9 cellular contexts compared by ENCODE assay signal in the genomic region with DNA sequence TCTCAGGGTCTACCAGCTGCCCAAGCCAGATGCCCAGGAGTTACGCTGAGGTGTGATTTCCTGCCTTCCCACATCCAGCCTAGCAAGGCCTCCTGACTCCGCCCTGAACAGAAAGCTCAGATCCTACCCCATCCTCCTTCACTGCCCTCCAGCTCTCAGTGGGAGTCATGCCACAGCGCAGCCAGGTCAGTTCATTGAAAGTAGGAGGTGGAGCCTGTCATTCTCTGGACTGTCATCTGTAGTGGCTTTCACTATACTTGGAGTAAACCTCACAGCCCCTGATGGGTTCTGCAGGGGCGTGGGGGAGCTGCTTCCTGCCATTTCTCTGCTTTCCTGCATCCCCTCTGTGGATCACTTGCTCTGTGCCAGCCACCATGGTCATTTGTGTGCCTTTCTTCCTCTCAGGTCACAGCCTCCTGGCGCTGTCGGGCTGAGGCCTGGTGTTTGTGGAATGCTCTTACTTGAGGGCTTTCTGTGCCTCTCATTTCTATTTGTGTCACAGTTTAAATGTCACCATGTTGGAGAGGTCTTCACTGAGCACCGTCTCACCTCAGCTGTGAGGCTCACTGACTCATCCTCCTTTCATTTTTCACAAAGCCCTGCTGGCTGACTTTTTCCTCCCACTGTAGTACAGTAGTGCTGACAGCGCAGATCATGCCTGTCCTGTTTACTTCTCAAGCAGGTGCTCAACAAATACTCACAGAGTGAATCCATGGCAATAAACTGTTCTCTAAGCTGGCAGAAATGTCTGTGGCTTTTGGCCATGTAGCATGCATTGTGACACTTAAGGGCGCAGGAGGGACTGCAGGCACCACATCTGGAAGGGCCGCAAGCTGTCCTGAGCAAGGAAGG.
DNase-seq lines count a peak whose midpoint lies in the region; ATAC-seq and TF ChIP-seq lines count a peak whose summit lies in the region.
"Had no signal": no experiment of that assay in that cellular context is flagged by ENCODE, and none has a peak within 500 bp of the region (broad histone marks: within the 10 kb centered on the region; RNA-seq: fewer than 3 reads in every experiment).

No MANE protein-coding gene starts in this region.

- CTCF ChIA-PET in activated naive CD4-positive, alpha-beta T cell treated with anti-CD3 and anti-CD28 coated beads, Interleukin-2, amount 10 ng/mL, durations not matched to agents 7 days and 5 days (lab: Charles Lee), result interaction anchor here (1.0 kb wide), 1 partner anchor 45 kb away, joined by 3 read pairs; no protein-coding TSS in a partner anchor
- CTCF ChIA-PET in Caco-2 (lab: Charles Lee), result no interaction called here

- H3K9me3 ChIP-seq in Caco-2, result no peaks in the 10 kb centered on the region
- H3K9me3 ChIP-seq: Peyer's patch had no signal

- H3K4me3 Mint-ChIP-seq in activated naive CD4-positive, alpha-beta T cell treated with anti-CD3 and anti-CD28 coated beads, Interleukin-2, amount 10 ng/mL, durations not matched to agents 7 days and 5 days, result no peak overlapping the region
- no peak overlapping the region for H3K4me3 Mint-ChIP-seq in Caco-2 (ENCODE audit: unreplicated experiment)

- BruUV-seq in Caco-2 (replicated peaks; lab: Mats Ljungman, UMichigan), result no TSS peak

- H3K27me3 ChIP-seq in Caco-2 (replicated peaks; ENCODE audit: control insufficient read depth, insufficient read depth, low read length), result no peaks in the 10 kb centered on the region
- H3K27me3 ChIP-seq: Peyer's patch had no signal

- ATAC-seq in HG03175 (IDR thresholded peaks at IDR 0.05; ENCODE audit: unreplicated experiment), result no peak

- no peaks in the 10 kb centered on the region for H3K27me3 Mint-ChIP-seq in activated naive CD4-positive, alpha-beta T cell treated with anti-CD3 and anti-CD28 coated beads, Interleukin-2, amount 10 ng/mL, durations not matched to agents 7 days and 5 days
- H3K27me3 Mint-ChIP-seq in Caco-2 (ENCODE audit: insufficient read depth, unreplicated experiment), result no peaks in the 10 kb centered on the region

- peaks cover 16% of the 10 kb centered on the region for H3K4me1 Mint-ChIP-seq in activated naive CD4-positive, alpha-beta T cell treated with anti-CD3 and anti-CD28 coated beads, Interleukin-2, amount 10 ng/mL, durations not matched to agents 7 days and 5 days
- no peaks in the 10 kb centered on the region for H3K4me1 Mint-ChIP-seq in Caco-2 (ENCODE audit: low read depth, unreplicated experiment)

- H3K36me3 ChIP-seq in Caco-2 (ENCODE audit: control insufficient read depth, insufficient read depth, low read length), result no peaks in the 10 kb centered on the region

- H3K4me1 ChIP-seq in Caco-2, result no peaks in the 10 kb centered on the region
- H3K4me1 ChIP-seq: Peyer's patch had no signal

- no peak overlapping the region for H3K4me3 ChIP-seq in Caco-2 (ENCODE audit: low read depth, low read length)
- H3K4me3 ChIP-seq: Peyer's patch had no signal

- intact Hi-C loops in Caco-2 (cut with micrococcal nuclease; ENCODE audit: unreplicated experiment), result no loop called here

- H3K27ac Mint-ChIP-seq in activated naive CD4-positive, alpha-beta T cell treated with anti-CD3 and anti-CD28 coated beads, Interleukin-2, amount 10 ng/mL, durations not matched to agents 7 days and 5 days, result peak overlapping the region; percentile 86
- no peak overlapping the region for H3K27ac Mint-ChIP-seq in Caco-2 (ENCODE audit: unreplicated experiment)

- DNase-seq in stimulated activated naive CD4-positive, alpha-beta T cell treated with Interleukin-2 at 50 U/mL for 16 hours (lab: John Stamatoyannopoulos, UW), result peak; percentile 31
- no peak for DNase-seq in stimulated activated naive CD4-positive, alpha-beta T cell (lab: John Stamatoyannopoulos, UW)
- DNase-seq in activated naive CD4-positive, alpha-beta T cell treated with anti-CD3 and anti-CD28 coated beads, Interleukin-2, amount 10 ng/mL, durations not matched to agents 7 days and 5 days, result peak; percentile 27
- peak; percentile 55 for DNase-seq in kidney glomerular epithelial cell (lab: John Stamatoyannopoulos, UW)
- DNase-seq in NCI-H345 (lab: John Stamatoyannopoulos, UW), result no peak
- DNase-seq in NCI-H1417 treated with DMSO at 0.1 percent for 48 hours (lab: John Stamatoyannopoulos, UW), result no peak
- no peak for DNase-seq in Caco-2
- DNase-seq: Peyer's patch had no signal

- POLR2A ChIA-PET in Caco-2 (lab: Charles Lee), result no interaction called here

- no peaks in the 10 kb centered on the region for H3K9me3 Mint-ChIP-seq in activated naive CD4-positive, alpha-beta T cell treated with anti-CD3 and anti-CD28 coated beads, Interleukin-2, amount 10 ng/mL, durations not matched to agents 7 days and 5 days
- H3K9me3 Mint-ChIP-seq in Caco-2 (ENCODE audit: unreplicated experiment), result no peaks in the 10 kb centered on the region

- peaks cover 8% of the 10 kb centered on the region for H3K36me3 Mint-ChIP-seq in activated naive CD4-positive, alpha-beta T cell treated with anti-CD3 and anti-CD28 coated beads, Interleukin-2, amount 10 ng/mL, durations not matched to agents 7 days and 5 days
- H3K36me3 Mint-ChIP-seq in Caco-2 (ENCODE audit: insufficient read depth, unreplicated experiment), result peaks cover 7% of the 10 kb centered on the region

- TF ChIP-seq CTCF in Caco-2 (IDR thresholded peaks at IDR 0.05; ENCODE audit: insufficient read depth in 1 of 2, low read depth in 1 of 2, low read length in 1 of 2, severe bottlenecking in 1 of 2, unreplicated experiment in 1 of 2), result no peak

Comparison
In these comparisons a context has a peak if more than half of its experiments do, and no peak if none do; other contexts are left out.
1. DNase-seq: peak in stimulated activated naive CD4-positive, alpha-beta T cell treated with Interleukin-2 at 50 U/mL for 16 hours (single experiment), activated naive CD4-positive, alpha-beta T cell treated with anti-CD3 and anti-CD28 coated beads, Interleukin-2, amount 10 ng/mL, durations not matched to agents 7 days and 5 days (single experiment) and kidney glomerular epithelial cell (single experiment); none in stimulated activated naive CD4-positive, alpha-beta T cell (0 of 6), NCI-H345 (single experiment), NCI-H1417 treated with DMSO at 0.1 percent for 48 hours (single experiment) and Caco-2 (0 of 2).